In genomic region chr16:31185339-31185738, GRCh38 we compare ENCODE assay signal across 1 cellular context.
TF ChIP-seq lines count a peak whose summit lies in the region.

No MANE protein-coding gene starts in this region.

TF ChIP-seq in K562, 482 proteins besides CTCF, POLR2A, EP300 and RAD21:
- TF ChIP-seq MYNN (IDR thresholded peaks at IDR 0.05), result no peak
- TF ChIP-seq MYNN (CRISPR knock-in tag; IDR thresholded peaks at IDR 0.05), result no peak
- TF ChIP-seq AFF4 (CRISPR knock-in tag; IDR thresholded peaks at IDR 0.05), result 0 out of 2 replicates have a peak, but pooled peaks have one; percentile 16
- no peak for TF ChIP-seq SAP30 (IDR thresholded peaks at IDR 0.05; ENCODE audit: borderline replicate concordance, insufficient read depth, low read depth, low read length, poor library complexity, severe bottlenecking)
